1 cellular context compared by ENCODE assay signal in the genomic region with DNA sequence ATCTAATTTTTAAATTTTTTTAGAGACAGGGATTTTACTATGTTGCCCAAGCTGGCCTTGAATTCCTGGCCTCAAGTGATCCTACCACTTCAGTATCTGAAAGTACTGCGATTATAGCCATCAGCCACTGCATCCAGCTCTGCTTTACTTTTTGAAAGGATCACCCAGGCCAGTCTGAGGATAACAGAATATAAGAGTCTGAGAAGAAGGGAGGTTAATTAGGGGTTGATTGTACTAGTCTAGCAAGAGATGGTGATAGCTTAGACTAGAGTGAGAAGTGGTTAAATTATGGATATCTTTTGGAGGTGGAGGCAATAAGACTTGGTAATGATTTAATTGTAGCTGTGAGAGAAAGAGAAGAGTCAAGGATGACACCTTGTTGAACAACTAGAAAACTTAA.
A peak's percentile ranks its signal among the peaks of the same experiment; 100 is the strongest.
TF ChIP-seq lines count a peak whose summit lies in the region.

No MANE protein-coding gene starts in this region.

TF ChIP-seq in GM12878, 131 proteins besides CTCF, POLR2A, EP300 and RAD21:
- TF ChIP-seq, protein P1, sequence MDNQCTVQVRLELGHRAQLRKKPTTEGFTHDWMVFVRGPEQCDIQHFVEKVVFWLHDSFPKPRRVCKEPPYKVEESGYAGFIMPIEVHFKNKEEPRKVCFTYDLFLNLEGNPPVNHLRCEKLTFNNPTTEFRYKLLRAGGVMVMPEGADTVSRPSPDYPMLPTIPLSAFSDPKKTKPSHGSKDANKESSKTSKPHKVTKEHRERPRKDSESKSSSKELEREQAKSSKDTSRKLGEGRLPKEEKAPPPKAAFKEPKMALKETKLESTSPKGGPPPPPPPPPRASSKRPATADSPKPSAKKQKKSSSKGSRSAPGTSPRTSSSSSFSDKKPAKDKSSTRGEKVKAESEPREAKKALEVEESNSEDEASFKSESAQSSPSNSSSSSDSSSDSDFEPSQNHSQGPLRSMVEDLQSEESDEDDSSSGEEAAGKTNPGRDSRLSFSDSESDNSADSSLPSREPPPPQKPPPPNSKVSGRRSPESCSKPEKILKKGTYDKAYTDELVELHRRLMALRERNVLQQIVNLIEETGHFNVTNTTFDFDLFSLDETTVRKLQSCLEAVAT (IDR thresholded peaks at IDR 0.05), result 0 out of 2 replicates have a peak, but pooled peaks have one; percentile 20
- no peak for TF ChIP-seq ATF7 (IDR thresholded peaks at IDR 0.05; ENCODE audit: low read depth)
